In the genomic region with DNA sequence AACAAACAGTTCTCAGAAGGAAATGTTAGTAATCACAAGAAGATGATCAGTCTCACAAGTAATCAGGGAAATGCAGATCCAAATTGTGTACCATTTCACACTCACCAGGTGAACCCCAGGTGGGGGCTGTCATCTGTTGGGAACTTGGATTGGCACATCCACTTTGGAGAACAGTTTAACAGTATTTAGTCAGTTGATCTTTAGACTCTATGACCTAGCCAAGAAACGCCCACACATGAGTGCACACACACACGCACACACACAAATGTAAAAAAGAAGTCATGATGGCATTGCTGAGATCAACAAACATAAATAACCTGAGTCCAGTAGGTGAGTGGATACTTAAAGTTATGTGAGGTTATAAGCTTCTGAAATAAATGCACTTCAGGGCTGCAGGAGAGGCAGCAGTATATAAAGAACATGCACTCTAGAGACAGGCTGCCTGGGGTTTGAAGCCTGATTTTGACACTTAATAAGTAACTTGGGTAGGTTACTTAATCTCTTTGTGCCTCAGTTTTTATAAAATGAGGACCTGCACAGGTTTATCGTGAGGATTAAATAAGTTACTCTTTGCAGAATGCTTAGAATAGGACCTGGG, we compare ENCODE assay signal across 2 cellular contexts.
TF ChIP-seq lines count a peak whose summit lies in the region.

No MANE protein-coding gene starts in this region.

TF ChIP-seq in HEK293, 187 proteins besides CTCF, POLR2A, EP300 and RAD21:
- TF ChIP-seq, protein P1, sequence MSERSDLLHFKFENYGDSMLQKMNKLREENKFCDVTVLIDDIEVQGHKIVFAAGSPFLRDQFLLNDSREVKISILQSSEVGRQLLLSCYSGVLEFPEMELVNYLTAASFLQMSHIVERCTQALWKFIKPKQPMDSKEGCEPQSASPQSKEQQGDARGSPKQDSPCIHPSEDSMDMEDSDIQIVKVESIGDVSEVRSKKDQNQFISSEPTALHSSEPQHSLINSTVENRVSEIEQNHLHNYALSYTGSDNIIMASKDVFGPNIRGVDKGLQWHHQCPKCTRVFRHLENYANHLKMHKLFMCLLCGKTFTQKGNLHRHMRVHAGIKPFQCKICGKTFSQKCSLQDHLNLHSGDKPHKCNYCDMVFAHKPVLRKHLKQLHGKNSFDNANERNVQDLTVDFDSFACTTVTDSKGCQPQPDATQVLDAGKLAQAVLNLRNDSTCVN (tag by site-specific recombination; optimal IDR thresholded peaks at IDR 0.05), result no peak
- TF ChIP-seq IKZF3 (tag by site-specific recombination; IDR thresholded peaks at IDR 0.05) (no peak), ZNF169 (tag by site-specific recombination; IDR thresholded peaks at IDR 0.05) (no peak), ZFHX2 (tag by site-specific recombination; conservative IDR thresholded peaks at IDR 0.05) (0 out of 2 replicates have a peak, but pooled peaks have one; percentile 28)
- TF ChIP-seq, protein P2, sequence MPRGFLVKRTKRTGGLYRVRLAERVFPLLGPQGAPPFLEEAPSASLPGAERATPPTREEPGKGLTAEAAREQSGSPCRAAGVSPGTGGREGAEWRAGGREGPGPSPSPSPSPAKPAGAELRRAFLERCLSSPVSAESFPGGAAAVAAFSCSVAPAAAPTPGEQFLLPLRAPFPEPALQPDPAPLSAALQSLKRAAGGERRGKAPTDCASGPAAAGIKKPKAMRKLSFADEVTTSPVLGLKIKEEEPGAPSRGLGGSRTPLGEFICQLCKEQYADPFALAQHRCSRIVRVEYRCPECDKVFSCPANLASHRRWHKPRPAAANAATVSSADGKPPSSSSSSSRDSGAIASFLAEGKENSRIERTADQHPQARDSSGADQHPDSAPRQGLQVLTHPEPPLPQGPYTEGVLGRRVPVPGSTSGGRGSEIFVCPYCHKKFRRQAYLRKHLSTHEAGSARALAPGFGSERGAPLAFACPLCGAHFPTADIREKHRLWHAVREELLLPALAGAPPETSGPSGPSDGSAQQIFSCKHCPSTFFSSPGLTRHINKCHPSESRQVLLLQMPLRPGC (tag by site-specific recombination; IDR thresholded peaks at IDR 0.05), result no peak

TF ChIP-seq in HepG2, 621 proteins besides CTCF, POLR2A, EP300 and RAD21 (continues in another document):
- TF ChIP-seq ASH2L (IDR thresholded peaks at IDR 0.05; ENCODE audit: insufficient read length, low read depth, low read length) (peak; percentile 30), MLXIP (CRISPR knock-in tag; IDR thresholded peaks at IDR 0.05; ENCODE audit: borderline replicate concordance) (no peak), ZNF3 (CRISPR knock-in tag; IDR thresholded peaks at IDR 0.05) (peak; percentile 38; the same call in 1 of the 2 replicates), NFE2 (CRISPR knock-in tag; IDR thresholded peaks at IDR 0.05) (no peak), ZNF382 (CRISPR knock-in tag; IDR thresholded peaks at IDR 0.05; ENCODE audit: borderline replicate concordance) (no peak), CREM (IDR thresholded peaks at IDR 0.05) (0 out of 2 replicates have a peak, but pooled peaks have one; percentile 18), CREM (CRISPR knock-in tag; IDR thresholded peaks at IDR 0.05) (no peak), KLF6 (CRISPR knock-in tag; IDR thresholded peaks at IDR 0.05) (no peak), CSRNP1 (CRISPR knock-in tag; IDR thresholded peaks at IDR 0.05) (no peak), TFAP4 (IDR thresholded peaks at IDR 0.05; ENCODE audit: borderline replicate concordance, low read depth) (peak; percentile 49; the same call in 1 of the 2 replicates), ELF4 (CRISPR knock-in tag; IDR thresholded peaks at IDR 0.05; ENCODE audit: borderline replicate concordance) (no peak), PATZ1 (CRISPR knock-in tag; IDR thresholded peaks at IDR 0.05) (peak; percentile 42; the same call in 1 of the 2 replicates), NCOR1 (IDR thresholded peaks at IDR 0.05; ENCODE audit: borderline replicate concordance, low read length) (peak; percentile 64; the same call in 1 of the 2 replicates), SUZ12 (IDR thresholded peaks at IDR 0.05; ENCODE audit: low read depth, low read length) (no peak), CCAR2 (optimal IDR thresholded peaks at IDR 0.05; ENCODE audit: low read depth, low read length) (no peak), ZNF367 (CRISPR knock-in tag; IDR thresholded peaks at IDR 0.05; ENCODE audit: borderline replicate concordance) (no peak), ZNF34 (CRISPR knock-in tag; IDR thresholded peaks at IDR 0.05; ENCODE audit: borderline replicate concordance) (no peak), ERF (CRISPR knock-in tag; IDR thresholded peaks at IDR 0.05) (no peak), ZNF776 (CRISPR knock-in tag; IDR thresholded peaks at IDR 0.05) (no peak), ZKSCAN1 (IDR thresholded peaks at IDR 0.05; ENCODE audit: low read length) (no peak), ZNF136 (CRISPR knock-in tag; IDR thresholded peaks at IDR 0.05; ENCODE audit: low read depth) (no peak), HNF4A (CRISPR knock-in tag; IDR thresholded peaks at IDR 0.05) (peak; percentile 74), RFX5 (IDR thresholded peaks at IDR 0.05; ENCODE audit: low read depth, low read length) (peak; percentile 50; the same call in 1 of the 2 replicates), GLI4 (CRISPR knock-in tag; IDR thresholded peaks at IDR 0.05; ENCODE audit: borderline replicate concordance) (no peak), ZNF251 (CRISPR knock-in tag; IDR thresholded peaks at IDR 0.05) (no peak), PRPF4 (IDR thresholded peaks at IDR 0.05; ENCODE audit: low read depth, low read length, poor library complexity, severe bottlenecking) (no peak), ZNF317 (CRISPR knock-in tag; IDR thresholded peaks at IDR 0.05) (no peak), ZNF644 (CRISPR knock-in tag; IDR thresholded peaks at IDR 0.05; ENCODE audit: low read depth) (0 out of 2 replicates have a peak, but pooled peaks have one; percentile 30), ZNF276 (CRISPR knock-in tag; IDR thresholded peaks at IDR 0.05; ENCODE audit: low read depth) (no peak), SAP130 (CRISPR knock-in tag; IDR thresholded peaks at IDR 0.05; ENCODE audit: low read depth) (peak; percentile 37), CREB1 (IDR thresholded peaks at IDR 0.05) (peak; percentile 30; the same call in 1 of the 2 replicates), CREB1 (CRISPR knock-in tag; IDR thresholded peaks at IDR 0.05) (peak; percentile 54), SP5 (CRISPR knock-in tag; IDR thresholded peaks at IDR 0.05; ENCODE audit: borderline replicate concordance, low read depth) (peak; percentile 18; the same call in 1 of the 2 replicates), TARDBP (CRISPR knock-in tag; IDR thresholded peaks at IDR 0.05) (no peak), FOXP1 (IDR thresholded peaks at IDR 0.05) (no peak), FOXP1 (CRISPR knock-in tag; IDR thresholded peaks at IDR 0.05) (peak; percentile 46; the same call in 1 of the 2 replicates), DNMT1 (CRISPR knock-in tag; IDR thresholded peaks at IDR 0.05) (no peak), U2AF1 (optimal IDR thresholded peaks at IDR 0.05; ENCODE audit: low read depth, low read length) (no peak)
- TF ChIP-seq, protein P3, sequence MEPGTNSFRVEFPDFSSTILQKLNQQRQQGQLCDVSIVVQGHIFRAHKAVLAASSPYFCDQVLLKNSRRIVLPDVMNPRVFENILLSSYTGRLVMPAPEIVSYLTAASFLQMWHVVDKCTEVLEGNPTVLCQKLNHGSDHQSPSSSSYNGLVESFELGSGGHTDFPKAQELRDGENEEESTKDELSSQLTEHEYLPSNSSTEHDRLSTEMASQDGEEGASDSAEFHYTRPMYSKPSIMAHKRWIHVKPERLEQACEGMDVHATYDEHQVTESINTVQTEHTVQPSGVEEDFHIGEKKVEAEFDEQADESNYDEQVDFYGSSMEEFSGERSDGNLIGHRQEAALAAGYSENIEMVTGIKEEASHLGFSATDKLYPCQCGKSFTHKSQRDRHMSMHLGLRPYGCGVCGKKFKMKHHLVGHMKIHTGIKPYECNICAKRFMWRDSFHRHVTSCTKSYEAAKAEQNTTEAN (CRISPR knock-in tag; conservative IDR thresholded peaks at IDR 0.05), result peak; percentile 59; the same call in 1 of the 2 replicates
- TF ChIP-seq, protein P4, sequence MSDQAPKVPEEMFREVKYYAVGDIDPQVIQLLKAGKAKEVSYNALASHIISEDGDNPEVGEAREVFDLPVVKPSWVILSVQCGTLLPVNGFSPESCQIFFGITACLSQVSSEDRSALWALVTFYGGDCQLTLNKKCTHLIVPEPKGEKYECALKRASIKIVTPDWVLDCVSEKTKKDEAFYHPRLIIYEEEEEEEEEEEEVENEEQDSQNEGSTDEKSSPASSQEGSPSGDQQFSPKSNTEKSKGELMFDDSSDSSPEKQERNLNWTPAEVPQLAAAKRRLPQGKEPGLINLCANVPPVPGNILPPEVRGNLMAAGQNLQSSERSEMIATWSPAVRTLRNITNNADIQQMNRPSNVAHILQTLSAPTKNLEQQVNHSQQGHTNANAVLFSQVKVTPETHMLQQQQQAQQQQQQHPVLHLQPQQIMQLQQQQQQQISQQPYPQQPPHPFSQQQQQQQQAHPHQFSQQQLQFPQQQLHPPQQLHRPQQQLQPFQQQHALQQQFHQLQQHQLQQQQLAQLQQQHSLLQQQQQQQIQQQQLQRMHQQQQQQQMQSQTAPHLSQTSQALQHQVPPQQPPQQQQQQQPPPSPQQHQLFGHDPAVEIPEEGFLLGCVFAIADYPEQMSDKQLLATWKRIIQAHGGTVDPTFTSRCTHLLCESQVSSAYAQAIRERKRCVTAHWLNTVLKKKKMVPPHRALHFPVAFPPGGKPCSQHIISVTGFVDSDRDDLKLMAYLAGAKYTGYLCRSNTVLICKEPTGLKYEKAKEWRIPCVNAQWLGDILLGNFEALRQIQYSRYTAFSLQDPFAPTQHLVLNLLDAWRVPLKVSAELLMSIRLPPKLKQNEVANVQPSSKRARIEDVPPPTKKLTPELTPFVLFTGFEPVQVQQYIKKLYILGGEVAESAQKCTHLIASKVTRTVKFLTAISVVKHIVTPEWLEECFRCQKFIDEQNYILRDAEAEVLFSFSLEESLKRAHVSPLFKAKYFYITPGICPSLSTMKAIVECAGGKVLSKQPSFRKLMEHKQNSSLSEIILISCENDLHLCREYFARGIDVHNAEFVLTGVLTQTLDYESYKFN (CRISPR knock-in tag; conservative IDR thresholded peaks at IDR 0.05), result peak; percentile 42; the same call in 1 of the 2 replicates
- TF ChIP-seq, protein P5, sequence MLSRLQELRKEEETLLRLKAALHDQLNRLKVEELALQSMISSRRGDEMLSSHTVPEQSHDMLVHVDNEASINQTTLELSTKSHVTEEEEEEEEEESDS (CRISPR knock-in tag; IDR thresholded peaks at IDR 0.05; ENCODE audit: borderline replicate concordance), result no peak
